9 cellular contexts compared by ENCODE assay signal in the genomic region with DNA sequence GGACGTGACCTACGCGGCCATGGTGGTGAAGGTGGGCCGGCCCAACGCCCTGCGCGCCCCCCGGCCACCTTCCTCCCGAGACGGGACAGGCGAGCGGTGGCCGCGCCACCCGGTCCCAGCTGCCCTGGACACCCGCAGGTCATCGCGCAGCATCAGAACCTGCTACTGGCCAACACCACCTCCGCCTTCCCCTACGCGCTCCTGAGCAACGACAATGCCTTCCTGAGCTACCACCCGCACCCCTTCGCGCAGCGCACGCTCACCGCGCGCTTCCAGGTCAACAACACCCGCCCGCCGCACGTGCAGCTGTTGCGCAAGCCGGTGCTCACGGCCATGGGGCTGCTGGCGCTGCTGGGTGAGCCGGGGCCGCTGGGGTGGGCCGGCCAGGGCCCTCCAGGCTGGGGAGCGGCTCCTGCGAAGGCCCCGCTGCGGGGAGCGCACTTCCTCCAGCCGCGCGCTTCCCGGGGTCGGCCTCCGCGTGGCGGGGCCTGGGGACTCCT. TPM values are rescaled to one million over a fixed set of nuclear protein-coding genes. Genes with fewer than 3 reads are reported as not detected.
DNase-seq lines count a peak whose midpoint lies in the region; ATAC-seq, FAIRE-seq and TF ChIP-seq lines count a peak whose summit lies in the region.
"Had no signal": no experiment of that assay in that cellular context is flagged by ENCODE, and none has a peak within 500 bp of the region (broad histone marks: within the 10 kb centered on the region; RNA-seq: fewer than 3 reads in every experiment).

No MANE protein-coding gene starts in this region.

- in situ Hi-C loops in K562 (cut with MboI) (no loop called here), KBM-7 (cut with MboI; ENCODE audit: low pct_unique_long_range_greater_than_20kb, low sequenced_read_pairs) (no loop called here)

- no peak overlapping the region for H3K4me3 Mint-ChIP-seq in osteocyte (ENCODE audit: unreplicated experiment)

- no peak for FAIRE-seq in K562 (lab: Jason Lieb, UNC)

- TF ChIP-seq POLR2A in K562 (conservative IDR thresholded peaks at IDR 0.05), result no peak

- TF ChIP-seq CTCF in K562 (IDR thresholded peaks at IDR 0.05 in 2 of 3, conservative IDR thresholded peaks at IDR 0.05 in 1 of 3; ENCODE audit: insufficient read depth in 2 of 3, low read depth in 1 of 3, low read length in 3 of 3), result no peak
- TF ChIP-seq CTCF in smooth muscle cell (IDR thresholded peaks at IDR 0.05; ENCODE audit: borderline replicate concordance, insufficient read depth, poor library complexity, severe bottlenecking), result no peak
- no peak for TF ChIP-seq CTCF in OCI-LY7 (conservative IDR thresholded peaks at IDR 0.05; ENCODE audit: low read length)
- no peak for TF ChIP-seq CTCF in osteocyte (IDR thresholded peaks at IDR 0.05)

- H3K27me3 ChIP-seq in HUES6 (ENCODE audit: control insufficient read depth, insufficient read depth, low read length) (peaks cover 98% of the 10 kb centered on the region), K562 (ENCODE audit: control insufficient read depth in 2 of 2, insufficient read depth in 2 of 2, low read length in 2 of 2) (no peaks in the 10 kb centered on the region), smooth muscle cell (ENCODE audit: low read depth) (peaks cover 84% of the 10 kb centered on the region)

- H2AFZ ChIP-seq in K562 (ENCODE audit: low read depth, low read length) (no peak overlapping the region), smooth muscle cell (ENCODE audit: low read depth) (no peak overlapping the region), OCI-LY7 (ENCODE audit: low read length) (no peak overlapping the region)

- no peak overlapping the region for H3K27ac ChIP-seq in HUES6 (ENCODE audit: low read depth, low read length)
- H3K27ac ChIP-seq in K562 (ENCODE audit: extremely low read depth, low read depth, low read length), result no peak overlapping the region
- no peak overlapping the region for H3K27ac ChIP-seq in smooth muscle cell (ENCODE audit: low read depth)
- no peak overlapping the region for H3K27ac ChIP-seq in OCI-LY7 (ENCODE audit: low read depth, low read length, poor library complexity, severe bottlenecking)

- H3K36me3 ChIP-seq in HUES6 (ENCODE audit: control insufficient read depth, insufficient read depth, low read length), result no peaks in the 10 kb centered on the region
- no peaks in the 10 kb centered on the region for H3K36me3 ChIP-seq in K562 (ENCODE audit: control insufficient read depth, insufficient read depth, low read length)
- no peaks in the 10 kb centered on the region for H3K36me3 ChIP-seq in smooth muscle cell (ENCODE audit: low read depth)
- no peaks in the 10 kb centered on the region for H3K36me3 ChIP-seq in OCI-LY7 (ENCODE audit: insufficient read depth, low read length)

- TF ChIP-seq EP300 in K562 (IDR thresholded peaks at IDR 0.05; ENCODE audit: low read length), result no peak

- no peak overlapping the region for H3K9ac ChIP-seq in HUES6 (ENCODE audit: low read length)
- H3K9ac ChIP-seq in K562 (ENCODE audit: insufficient read depth in 1 of 2, low read depth in 2 of 2, low read length in 2 of 2), result no peak overlapping the region
- no peak overlapping the region for H3K9ac ChIP-seq in smooth muscle cell (ENCODE audit: low read depth)

- CTCF ChIA-PET in K562 (lab: Yijun Ruan, JAX; ENCODE audit: low intra/inter-chr PET ratio) (no interaction called here), OCI-LY7 (lab: Charles Lee; ENCODE audit: unreplicated experiment) (no interaction called here)

- H3K27ac Mint-ChIP-seq in osteocyte (ENCODE audit: unreplicated experiment), result no peak overlapping the region

- intact Hi-C loops in K562 (cut with micrococcal nuclease), result no loop called here
- intact Hi-C loops in left colon (cut with DNase I, micrococcal nuclease), result no loop called here
- intact Hi-C loops in OCI-LY7 (cut with micrococcal nuclease; ENCODE audit: unreplicated experiment), result no loop called here

- BruUV-seq in K562 (replicated peaks; lab: Mats Ljungman, UMichigan), result no TSS peak
- BruUV-seq in OCI-LY7 (replicated peaks; lab: Mats Ljungman, UMichigan), result no TSS peak

- H4K20me1 ChIP-seq in K562 (replicated peaks; ENCODE audit: control insufficient read depth, insufficient read depth, low read length) (no peaks in the 10 kb centered on the region), smooth muscle cell (ENCODE audit: low read depth) (peaks cover 14% of the 10 kb centered on the region), OCI-LY7 (ENCODE audit: insufficient read depth, low read length) (no peaks in the 10 kb centered on the region)

- H3K4me2 ChIP-seq in K562 (ENCODE audit: insufficient read depth, low read length) (no peak overlapping the region), smooth muscle cell (peak overlapping the region; percentile 48), OCI-LY7 (ENCODE audit: low read length) (no peak overlapping the region)

- peaks cover 4% of the 10 kb centered on the region for H3K9me3 Mint-ChIP-seq in osteocyte (ENCODE audit: unreplicated experiment)

- peaks cover 4% of the 10 kb centered on the region for H3K27me3 Mint-ChIP-seq in osteocyte (ENCODE audit: unreplicated experiment)

- H3K9me2 ChIP-seq in OCI-LY7 (ENCODE audit: insufficient read depth, low read length), result no peaks in the 10 kb centered on the region

- no peak for TF ChIP-seq RAD21 in K562 (CRISPR knock-in tag; conservative IDR thresholded peaks at IDR 0.05 in 1 of 2, IDR thresholded peaks at IDR 0.05 in 1 of 2)

- H3K4me3 ChIP-seq in HUES6 (ENCODE audit: low read depth, low read length) (peak overlapping the region; percentile 56), K562 (no peak overlapping the region), smooth muscle cell (no peak overlapping the region), OCI-LY7 (ENCODE audit: low read depth, low read length, poor library complexity, severe bottlenecking) (no peak overlapping the region)

- H3K4me1 Mint-ChIP-seq in osteocyte (ENCODE audit: unreplicated experiment), result no peaks in the 10 kb centered on the region

- no peaks in the 10 kb centered on the region for H3K9me1 ChIP-seq in K562 (ENCODE audit: control insufficient read depth, insufficient read depth, low read length)

- H3K9me3 ChIP-seq in HUES6 (ENCODE audit: control insufficient read depth, insufficient read depth, low read depth, low read length), result peaks cover 3% of the 10 kb centered on the region; the same call in 1 of the 2 replicates
- no peaks in the 10 kb centered on the region for H3K9me3 ChIP-seq in K562 (replicated peaks; ENCODE audit: control insufficient read depth, insufficient read depth, low read depth, low read length)
- no peaks in the 10 kb centered on the region for H3K9me3 ChIP-seq in smooth muscle cell (replicated peaks; ENCODE audit: low read depth)
- no peaks in the 10 kb centered on the region for H3K9me3 ChIP-seq in OCI-LY7 (ENCODE audit: low read length)

- no peaks in the 10 kb centered on the region for H3K36me3 Mint-ChIP-seq in osteocyte (ENCODE audit: unreplicated experiment)

- H3F3A ChIP-seq in smooth muscle cell (ENCODE audit: low read depth), result no peaks in the 10 kb centered on the region

- POLR2A ChIA-PET in K562 (lab: Yijun Ruan, JAX) (no interaction called here), OCI-LY7 (lab: Charles Lee) (no interaction called here)

- WGBS in K562 (ENCODE audit: insufficient coverage, low coverage, missing lambda C conversion rate), result 87% methylated on average over 18 of the region's 54 CpGs
- 2% methylated on average over 35 of the region's 54 CpGs for WGBS in smooth muscle cell (ENCODE audit: low lambda C conversion rate)

- H3K79me2 ChIP-seq in K562 (ENCODE audit: control insufficient read depth, insufficient read depth, low read length) (no peaks in the 10 kb centered on the region), smooth muscle cell (ENCODE audit: low read depth) (no peaks in the 10 kb centered on the region), OCI-LY7 (ENCODE audit: insufficient read depth, low read depth, low read length) (no peaks in the 10 kb centered on the region)

- ATAC-seq in K562, result no peak
- ATAC-seq in left colon, result peak; percentile 56

- H3K4me1 ChIP-seq in HUES6 (ENCODE audit: control insufficient read depth, insufficient read depth, low read length) (peaks cover 14% of the 10 kb centered on the region), K562 (replicated peaks in 1 of 2; ENCODE audit: control insufficient read depth in 2 of 2, insufficient read depth in 2 of 2, low read length in 2 of 2) (peaks cover 3 to 45% of the 10 kb centered on the region in 2 experiments; a peak in 2 of 5 replicates), smooth muscle cell (ENCODE audit: low read depth) (peaks cover 3% of the 10 kb centered on the region), OCI-LY7 (ENCODE audit: insufficient read depth, low read length, poor library complexity, severe bottlenecking) (no peaks in the 10 kb centered on the region)

- no peak for DNase-seq in K562 (ENCODE audit: extremely low read depth in 1 of 4, low spot score in 3 of 4)
- DNase-seq in left colon, result no peak
- DNase-seq in smooth muscle cell (lab: John Stamatoyannopoulos, UW; ENCODE audit: unreplicated experiment), result no peak
- no peak for DNase-seq in KBM-7
- no peak for DNase-seq in OCI-LY7 (ENCODE audit: low spot score)
- no peak for DNase-seq in osteocyte (ENCODE audit: extremely low spot score, unreplicated experiment)
- DNase-seq: SHP77; stimulated activated CD4-positive, alpha-beta T cell treated with anti-CD3 and anti-CD28 coated beads, Interleukin-1b, Interleukin-23, amount 100 ng/mL, for 48 hours had no signal

RNA-seq across cellular contexts. Expression of gene SLC26A1, which starts 9.0 kb away (rescaled TPM):
- 5.5 and 11.7 TPM in 2 replicates for total RNA-seq in K562 (2011; cell fraction: chromatin; rRNA removed; ENCODE audit: low replicate concordance)
- 8.4 and 9.3 TPM in 2 replicates for total RNA-seq in K562 (2011; cell fraction: nucleolus; rRNA removed)
- 4.1 and 4.2 TPM in 2 replicates for total RNA-seq in K562 (2011; cell fraction: nucleoplasm; rRNA removed)
- 1.6 TPM in 2 replicates for total RNA-seq in K562 (2014; rRNA removed)
- total RNA-seq in K562 (2014; rRNA removed; fragmentation: Illumina TruSeq; extraction: Trizol), result 0.40 and 0.96 TPM in 2 replicates
- 1.8 and 2.2 TPM in 2 replicates for total RNA-seq in K562 (2015; rRNA removed; fragmentation: Illumina TruSeq; extraction: Trizol)
- 3.1 and 4.2 TPM in 2 replicates for total RNA-seq in K562 (2021)
- polyA plus RNA-seq in K562 (2011; rRNA removed), result 0.95 and 2.0 TPM in 2 replicates
- 1.0 and 2.7 TPM in 2 replicates for polyA plus RNA-seq in K562 (2011; cell fraction: cytosol; rRNA removed)
- 9.1 and 12.1 TPM in 2 replicates for polyA plus RNA-seq in K562 (2011; cell fraction: nucleus; rRNA removed)
- polyA plus RNA-seq in K562 (2012), result 4.4 and 8.2 TPM in 2 replicates
- 0.56 and 0.69 TPM in 2 replicates for polyA plus RNA-seq in K562 (2014; fragmentation: Illumina TruSeq; extraction: Trizol)
- under 1 TPM; 0.11 to 0.24 TPM for polyA plus RNA-seq in K562 (2014; fragmentation: Nextera tagmentation; extraction: Ambion mirVana)
- 1.4 and 2.1 TPM in 2 replicates for polyA plus RNA-seq in K562 (2014; rRNA removed)
- 0.51 and 0.74 TPM in 2 replicates for polyA minus RNA-seq in K562 (2011; rRNA and poly(A)+ RNA removed)
- polyA minus RNA-seq in K562 (2011; cell fraction: cytosol; rRNA and poly(A)+ RNA removed), result 1.7 TPM in 2 replicates
- 3.9 and 6.3 TPM in 2 replicates for polyA minus RNA-seq in K562 (2011; cell fraction: nucleus; rRNA and poly(A)+ RNA removed)
- total RNA-seq in left colon, result 1 to 10 TPM; 1.6 to 2.0 TPM
- total RNA-seq in smooth muscle cell, result 0.67 TPM in 1 of 2 replicates, not detected in the other
- polyA plus RNA-seq in smooth muscle cell, result 1.6 and 1.7 TPM in 2 replicates
- total RNA-seq in OCI-LY7 (2014; rRNA removed; shearing (Covaris generic)), result not detected in 2 replicates
- total RNA-seq in OCI-LY7 (2022), result 0.30 TPM in 1 of 2 replicates, not detected in the other
- 0.78 and 0.83 TPM in 2 replicates for total RNA-seq in osteocyte

RNA-seq across cellular contexts. Expression of gene FGFRL1, which starts 9.2 kb away (rescaled TPM):
- 24.3 and 107 TPM in 2 replicates for total RNA-seq in K562 (2011; cell fraction: chromatin; rRNA removed; ENCODE audit: low replicate concordance)
- total RNA-seq in K562 (2011; cell fraction: nucleolus; rRNA removed), result 71.6 and 76.2 TPM in 2 replicates
- total RNA-seq in K562 (2011; cell fraction: nucleoplasm; rRNA removed), result 78.9 and 124 TPM in 2 replicates
- total RNA-seq in K562 (2014; rRNA removed), result 21.6 and 30.7 TPM in 2 replicates
- 5.3 and 7.1 TPM in 2 replicates for total RNA-seq in K562 (2014; rRNA removed; fragmentation: Illumina TruSeq; extraction: Trizol)
- 10.4 and 11.4 TPM in 2 replicates for total RNA-seq in K562 (2015; rRNA removed; fragmentation: Illumina TruSeq; extraction: Trizol)
- total RNA-seq in K562 (2021), result 45.6 and 49.9 TPM in 2 replicates
- 14.6 and 18.3 TPM in 2 replicates for polyA plus RNA-seq in K562 (2011; rRNA removed)
- polyA plus RNA-seq in K562 (2011; cell fraction: cytosol; rRNA removed), result 39.0 and 72.2 TPM in 2 replicates
- 55.9 and 72.5 TPM in 2 replicates for polyA plus RNA-seq in K562 (2011; cell fraction: nucleus; rRNA removed)
- 28.5 and 35.1 TPM in 2 replicates for polyA plus RNA-seq in K562 (2012)
- polyA plus RNA-seq in K562 (2014; fragmentation: Illumina TruSeq; extraction: Trizol), result 17.1 and 25.2 TPM in 2 replicates
- polyA plus RNA-seq in K562 (2014; fragmentation: Nextera tagmentation; extraction: Ambion mirVana), result under 1 TPM; 0.34 to 0.53 TPM
- 15.1 and 15.6 TPM in 2 replicates for polyA plus RNA-seq in K562 (2014; rRNA removed)
- polyA minus RNA-seq in K562 (2011; rRNA and poly(A)+ RNA removed), result 73.8 and 144 TPM in 2 replicates
- polyA minus RNA-seq in K562 (2011; cell fraction: cytosol; rRNA and poly(A)+ RNA removed), result 42.8 and 52.2 TPM in 2 replicates
- polyA minus RNA-seq in K562 (2011; cell fraction: nucleus; rRNA and poly(A)+ RNA removed), result 20.8 and 21.0 TPM in 2 replicates
- total RNA-seq in left colon, result 10 to 100 TPM; 17.0 to 17.2 TPM
- 11.7 and 16.1 TPM in 2 replicates for total RNA-seq in smooth muscle cell
- polyA plus RNA-seq in smooth muscle cell, result 29.6 and 30.7 TPM in 2 replicates
- 1.4 and 1.8 TPM in 2 replicates for total RNA-seq in OCI-LY7 (2014; rRNA removed; shearing (Covaris generic))
- 2.7 and 3.1 TPM in 2 replicates for total RNA-seq in OCI-LY7 (2022)
- 56.9 and 59.8 TPM in 2 replicates for total RNA-seq in osteocyte

RNA-seq across cellular contexts. Expression of gene IDUA, which starts 15.3 kb away (rescaled TPM):
- 7.8 and 35.6 TPM in 2 replicates for total RNA-seq in K562 (2011; cell fraction: chromatin; rRNA removed; ENCODE audit: low replicate concordance)
- 35.8 and 36.4 TPM in 2 replicates for total RNA-seq in K562 (2011; cell fraction: nucleolus; rRNA removed)
- 12.5 and 18.8 TPM in 2 replicates for total RNA-seq in K562 (2011; cell fraction: nucleoplasm; rRNA removed)
- total RNA-seq in K562 (2014; rRNA removed), result 9.9 and 10.1 TPM in 2 replicates
- total RNA-seq in K562 (2014; rRNA removed; fragmentation: Illumina TruSeq; extraction: Trizol), result 0.26 and 0.69 TPM in 2 replicates
- total RNA-seq in K562 (2015; rRNA removed; fragmentation: Illumina TruSeq; extraction: Trizol), result 3.1 and 4.8 TPM in 2 replicates
- 13.6 and 16.1 TPM in 2 replicates for total RNA-seq in K562 (2021)
- 1.2 and 2.2 TPM in 2 replicates for polyA plus RNA-seq in K562 (2011; rRNA removed)
- 0.90 and 2.8 TPM in 2 replicates for polyA plus RNA-seq in K562 (2011; cell fraction: cytosol; rRNA removed)
- 34.5 and 72.8 TPM in 2 replicates for polyA plus RNA-seq in K562 (2011; cell fraction: nucleus; rRNA removed)
- 9.8 and 26.2 TPM in 2 replicates for polyA plus RNA-seq in K562 (2012)
- polyA plus RNA-seq in K562 (2014; fragmentation: Illumina TruSeq; extraction: Trizol), result 0.30 and 1.2 TPM in 2 replicates
- polyA plus RNA-seq in K562 (2014; fragmentation: Nextera tagmentation; extraction: Ambion mirVana), result under 1 TPM; 0.04 to 0.13 TPM
- polyA plus RNA-seq in K562 (2014; rRNA removed), result 11.2 and 14.1 TPM in 2 replicates
- polyA minus RNA-seq in K562 (2011; rRNA and poly(A)+ RNA removed), result 0.36 and 0.70 TPM in 2 replicates
- 7.3 and 13.7 TPM in 2 replicates for polyA minus RNA-seq in K562 (2011; cell fraction: cytosol; rRNA and poly(A)+ RNA removed)
- 10.0 and 12.1 TPM in 2 replicates for polyA minus RNA-seq in K562 (2011; cell fraction: nucleus; rRNA and poly(A)+ RNA removed)
- 10 to 100 TPM; 28.7 to 40.9 TPM for total RNA-seq in left colon
- total RNA-seq in smooth muscle cell, result 6.3 and 9.6 TPM in 2 replicates
- polyA plus RNA-seq in smooth muscle cell, result 47.4 and 49.9 TPM in 2 replicates
- total RNA-seq in OCI-LY7 (2014; rRNA removed; shearing (Covaris generic)), result 9.3 and 15.7 TPM in 2 replicates
- 10.4 and 12.3 TPM in 2 replicates for total RNA-seq in OCI-LY7 (2022)
- 58.0 and 67.8 TPM in 2 replicates for total RNA-seq in osteocyte

RNA-seq across cellular contexts. Expression of gene DGKQ, which starts 28.8 kb away (rescaled TPM):
- total RNA-seq in K562 (2011; cell fraction: chromatin; rRNA removed; ENCODE audit: low replicate concordance), result 27.1 and 96.1 TPM in 2 replicates
- total RNA-seq in K562 (2011; cell fraction: nucleolus; rRNA removed), result 70.2 and 86.6 TPM in 2 replicates
- total RNA-seq in K562 (2011; cell fraction: nucleoplasm; rRNA removed), result 28.7 and 35.0 TPM in 2 replicates
- 17.0 and 19.1 TPM in 2 replicates for total RNA-seq in K562 (2014; rRNA removed)
- total RNA-seq in K562 (2014; rRNA removed; fragmentation: Illumina TruSeq; extraction: Trizol), result 1.2 and 1.7 TPM in 2 replicates
- total RNA-seq in K562 (2015; rRNA removed; fragmentation: Illumina TruSeq; extraction: Trizol), result 6.1 and 6.3 TPM in 2 replicates
- 18.4 and 22.0 TPM in 2 replicates for total RNA-seq in K562 (2021)
- 5.6 and 6.8 TPM in 2 replicates for polyA plus RNA-seq in K562 (2011; rRNA removed)
- polyA plus RNA-seq in K562 (2011; cell fraction: cytosol; rRNA removed), result 5.6 and 16.4 TPM in 2 replicates
- 86.6 and 144 TPM in 2 replicates for polyA plus RNA-seq in K562 (2011; cell fraction: nucleus; rRNA removed)
- polyA plus RNA-seq in K562 (2012), result 13.1 and 23.6 TPM in 2 replicates
- 2.6 and 7.3 TPM in 2 replicates for polyA plus RNA-seq in K562 (2014; fragmentation: Illumina TruSeq; extraction: Trizol)
- polyA plus RNA-seq in K562 (2014; fragmentation: Nextera tagmentation; extraction: Ambion mirVana), result under 1 TPM; 0.17 to 0.27 TPM
- polyA plus RNA-seq in K562 (2014; rRNA removed), result 15.3 and 15.7 TPM in 2 replicates
- 1.9 and 2.5 TPM in 2 replicates for polyA minus RNA-seq in K562 (2011; rRNA and poly(A)+ RNA removed)
- polyA minus RNA-seq in K562 (2011; cell fraction: cytosol; rRNA and poly(A)+ RNA removed), result 5.5 and 7.7 TPM in 2 replicates
- 17.1 and 17.2 TPM in 2 replicates for polyA minus RNA-seq in K562 (2011; cell fraction: nucleus; rRNA and poly(A)+ RNA removed)
- total RNA-seq in left colon, result 10 to 100 TPM; 47.8 to 49.6 TPM
- 4.2 and 6.5 TPM in 2 replicates for total RNA-seq in smooth muscle cell
- polyA plus RNA-seq in smooth muscle cell, result 14.9 and 16.2 TPM in 2 replicates
- total RNA-seq in OCI-LY7 (2014; rRNA removed; shearing (Covaris generic)), result 8.6 and 11.3 TPM in 2 replicates
- 13.0 and 15.2 TPM in 2 replicates for total RNA-seq in OCI-LY7 (2022)
- total RNA-seq in osteocyte, result 17.9 and 18.5 TPM in 2 replicates
